1 cellular context compared by ENCODE assay signal in the genomic region with DNA sequence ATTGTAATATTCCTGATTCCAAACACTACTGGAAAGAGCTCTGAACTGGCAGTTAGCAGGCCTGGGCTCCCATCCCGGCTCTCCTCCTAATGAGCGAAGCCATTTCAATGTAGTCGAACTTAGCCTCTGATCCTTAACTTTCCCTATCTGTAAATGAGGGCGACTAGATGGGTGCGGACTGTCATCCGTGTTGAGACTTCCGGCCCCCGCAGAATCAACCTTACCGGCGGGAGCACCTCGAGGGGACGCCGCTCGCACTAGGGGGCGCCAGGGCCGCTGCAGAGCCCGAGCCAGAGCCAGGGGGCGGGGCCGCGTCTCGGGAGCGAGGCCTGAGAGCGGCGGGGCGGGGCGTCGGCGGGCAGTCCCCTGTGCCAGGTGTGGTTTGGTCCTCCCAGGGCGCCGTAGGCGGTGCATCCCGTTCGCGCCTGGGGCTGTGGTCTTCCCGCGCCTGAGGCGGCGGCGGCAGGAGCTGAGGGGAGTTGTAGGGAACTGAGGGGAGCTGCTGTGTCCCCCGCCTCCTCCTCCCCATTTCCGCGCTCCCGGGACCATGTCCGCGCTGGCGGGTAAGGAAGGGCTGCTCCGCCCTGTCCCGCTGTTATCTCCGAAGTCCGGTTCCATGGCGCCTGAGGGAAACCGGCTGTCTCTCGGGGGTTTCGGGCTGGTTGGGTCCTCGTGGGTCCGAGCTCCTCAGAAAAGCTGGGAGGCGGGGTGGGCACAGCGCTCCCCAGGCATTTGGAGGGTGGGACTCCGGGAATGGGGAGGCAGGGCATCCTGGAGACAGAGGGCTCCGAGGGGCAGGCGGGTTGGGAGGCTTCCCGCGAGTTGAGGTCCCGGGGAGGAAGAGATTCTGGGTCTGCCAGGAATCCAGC.
TF ChIP-seq lines count a peak whose summit lies in the region.

Gene LIMK2, plus strand, starts transcription at position 437 of the 869 bp plus-strand sequence. Its CDS starts 111 bp downstream, at position 548.

TF ChIP-seq in K562, 482 proteins besides CTCF, POLR2A, EP300 and RAD21 (continued from another document and continues in another):
- peak; percentile 30; the same call in 1 of the 2 replicates for TF ChIP-seq JUND (IDR thresholded peaks at IDR 0.05; ENCODE audit: borderline replicate concordance, low read depth, low read length)
- TF ChIP-seq JUND (tag; IDR thresholded peaks at IDR 0.05; ENCODE audit: borderline replicate concordance, low read depth, low read length) = no peak
- TF ChIP-seq TCFL5 (CRISPR knock-in tag; conservative IDR thresholded peaks at IDR 0.05) = no peak
- no peak for TF ChIP-seq ARID1B (IDR thresholded peaks at IDR 0.05)
- TF ChIP-seq TCF3 (CRISPR knock-in tag; IDR thresholded peaks at IDR 0.05) = peak; percentile 27; the same call in 1 of the 2 replicates
- no peak for TF ChIP-seq TFE3 (CRISPR knock-in tag; IDR thresholded peaks at IDR 0.05)
- TF ChIP-seq POLR3A (IDR thresholded peaks at IDR 0.05; ENCODE audit: borderline replicate concordance, extremely low read depth, insufficient read depth, insufficient read length) = no peak
- peak; percentile 83 for TF ChIP-seq VEZF1 (CRISPR knock-in tag; IDR thresholded peaks at IDR 0.05)
- peak; percentile 40 for TF ChIP-seq TBP (optimal IDR thresholded peaks at IDR 0.05; ENCODE audit: low read depth, low read length)
- TF ChIP-seq RFX5 (IDR thresholded peaks at IDR 0.05; ENCODE audit: low read depth, low read length) = no peak
- no peak for TF ChIP-seq HMG20A (CRISPR knock-in tag; conservative IDR thresholded peaks at IDR 0.05)
- TF ChIP-seq ZNF232 (CRISPR knock-in tag; IDR thresholded peaks at IDR 0.05) = no peak
- TF ChIP-seq ZFP36 (IDR thresholded peaks at IDR 0.05; ENCODE audit: low read depth, low read length, partially characterized antibody) = no peak
- TF ChIP-seq BCL6 (CRISPR knock-in tag; IDR thresholded peaks at IDR 0.05) = no peak
- no peak for TF ChIP-seq NR0B1 (IDR thresholded peaks at IDR 0.05; ENCODE audit: partially characterized antibody)
- TF ChIP-seq MAZ (CRISPR knock-in tag; conservative IDR thresholded peaks at IDR 0.05 in 1 of 2, IDR thresholded peaks at IDR 0.05 in 1 of 2) = peak; percentile 78 to 99
- TF ChIP-seq TARDBP (IDR thresholded peaks at IDR 0.05) = no peak
- no peak for TF ChIP-seq ZNF384 (IDR thresholded peaks at IDR 0.05; ENCODE audit: low read depth, low read length)
- TF ChIP-seq MAFG (tag; conservative IDR thresholded peaks at IDR 0.05) = no peak
- TF ChIP-seq ARNT (IDR thresholded peaks at IDR 0.05) = no peak
- TF ChIP-seq RB1 (IDR thresholded peaks at IDR 0.05; ENCODE audit: low read depth) = peak; percentile 72; the same call in 1 of the 2 replicates
- TF ChIP-seq XRCC5 (IDR thresholded peaks at IDR 0.05; ENCODE audit: low read depth, low read length) = peak; percentile 67; the same call in 1 of the 2 replicates
- no peak for TF ChIP-seq POLR3G (IDR thresholded peaks at IDR 0.05; ENCODE audit: extremely low read depth, insufficient read length, insufficient replicate concordance)
- TF ChIP-seq SRF (CRISPR knock-in tag; IDR thresholded peaks at IDR 0.05) = no peak
- TF ChIP-seq BACH1 (tag; IDR thresholded peaks at IDR 0.05) = no peak
- no peak for TF ChIP-seq NCOA6 (IDR thresholded peaks at IDR 0.05)
- TF ChIP-seq, protein P1, sequence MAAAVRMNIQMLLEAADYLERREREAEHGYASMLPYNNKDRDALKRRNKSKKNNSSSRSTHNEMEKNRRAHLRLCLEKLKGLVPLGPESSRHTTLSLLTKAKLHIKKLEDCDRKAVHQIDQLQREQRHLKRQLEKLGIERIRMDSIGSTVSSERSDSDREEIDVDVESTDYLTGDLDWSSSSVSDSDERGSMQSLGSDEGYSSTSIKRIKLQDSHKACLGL (CRISPR knock-in tag; IDR thresholded peaks at IDR 0.05; ENCODE audit: borderline replicate concordance, poor library complexity, severe bottlenecking) = no peak
- TF ChIP-seq, protein P2, sequence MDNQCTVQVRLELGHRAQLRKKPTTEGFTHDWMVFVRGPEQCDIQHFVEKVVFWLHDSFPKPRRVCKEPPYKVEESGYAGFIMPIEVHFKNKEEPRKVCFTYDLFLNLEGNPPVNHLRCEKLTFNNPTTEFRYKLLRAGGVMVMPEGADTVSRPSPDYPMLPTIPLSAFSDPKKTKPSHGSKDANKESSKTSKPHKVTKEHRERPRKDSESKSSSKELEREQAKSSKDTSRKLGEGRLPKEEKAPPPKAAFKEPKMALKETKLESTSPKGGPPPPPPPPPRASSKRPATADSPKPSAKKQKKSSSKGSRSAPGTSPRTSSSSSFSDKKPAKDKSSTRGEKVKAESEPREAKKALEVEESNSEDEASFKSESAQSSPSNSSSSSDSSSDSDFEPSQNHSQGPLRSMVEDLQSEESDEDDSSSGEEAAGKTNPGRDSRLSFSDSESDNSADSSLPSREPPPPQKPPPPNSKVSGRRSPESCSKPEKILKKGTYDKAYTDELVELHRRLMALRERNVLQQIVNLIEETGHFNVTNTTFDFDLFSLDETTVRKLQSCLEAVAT (IDR thresholded peaks at IDR 0.05) = no peak
- TF ChIP-seq DNMT1 (IDR thresholded peaks at IDR 0.05) = no peak
- 0 out of 4 replicates have a peak, but pooled peaks of 1 of the 2 experiments have one; percentile 21 for TF ChIP-seq HDAC1 (IDR thresholded peaks at IDR 0.05)
- TF ChIP-seq ZFP1 (CRISPR knock-in tag; IDR thresholded peaks at IDR 0.05) = no peak
- TF ChIP-seq ZNF778 (CRISPR knock-in tag; IDR thresholded peaks at IDR 0.05) = no peak
- no peak for TF ChIP-seq MYBL2 (IDR thresholded peaks at IDR 0.05; ENCODE audit: low read depth)
- TF ChIP-seq MYBL2 (CRISPR knock-in tag; IDR thresholded peaks at IDR 0.05; ENCODE audit: borderline replicate concordance) = no peak
- no peak for TF ChIP-seq HSF4 (CRISPR knock-in tag; IDR thresholded peaks at IDR 0.05; ENCODE audit: borderline replicate concordance)
- TF ChIP-seq CHD2 (IDR thresholded peaks at IDR 0.05; ENCODE audit: low read depth, low read length) = no peak
- no peak for TF ChIP-seq ZNF764 (CRISPR knock-in tag; IDR thresholded peaks at IDR 0.05; ENCODE audit: low read depth)
- no peak for TF ChIP-seq PHTF2 (CRISPR knock-in tag; IDR thresholded peaks at IDR 0.05)
- TF ChIP-seq ZNF586 (CRISPR knock-in tag; conservative IDR thresholded peaks at IDR 0.05) = no peak
- peak; percentile 43; the same call in 1 of the 2 replicates for TF ChIP-seq POLR2AphosphoS5 (IDR thresholded peaks at IDR 0.05; ENCODE audit: control insufficient read depth, insufficient read depth, low read depth, low read length)
- TF ChIP-seq ERF (CRISPR knock-in tag; IDR thresholded peaks at IDR 0.05) = no peak
- TF ChIP-seq PHF20 (IDR thresholded peaks at IDR 0.05; ENCODE audit: partially characterized antibody) = no peak
- TF ChIP-seq SIRT6 (IDR thresholded peaks at IDR 0.05; ENCODE audit: low read depth, low read length) = no peak
- no peak for TF ChIP-seq ATF6 (CRISPR knock-in tag; IDR thresholded peaks at IDR 0.05)
- TF ChIP-seq L3MBTL2 (IDR thresholded peaks at IDR 0.05) = 0 out of 2 replicates have a peak, but pooled peaks have one; percentile 22
- TF ChIP-seq E2F3 (CRISPR knock-in tag; IDR thresholded peaks at IDR 0.05) = peak; percentile 66; the same call in 1 of the 2 replicates
- no peak for TF ChIP-seq FOXJ2 (tag; IDR thresholded peaks at IDR 0.05)
- no peak for TF ChIP-seq SAFB2 (IDR thresholded peaks at IDR 0.05; ENCODE audit: borderline replicate concordance, low read depth, low read length, severe bottlenecking)
- no peak for TF ChIP-seq ZBTB5 (IDR thresholded peaks at IDR 0.05)
- no peak for TF ChIP-seq HDAC8 (tag; IDR thresholded peaks at IDR 0.05)
- no peak for TF ChIP-seq ETV6 (IDR thresholded peaks at IDR 0.05; ENCODE audit: borderline replicate concordance in 1 of 2, low read depth in 2 of 2, low read length in 1 of 2)
- no peak for TF ChIP-seq ETV6 (CRISPR knock-in tag; IDR thresholded peaks at IDR 0.05; ENCODE audit: borderline replicate concordance)
- TF ChIP-seq BRD4 (IDR thresholded peaks at IDR 0.05) = no peak
- TF ChIP-seq ZNF263 (CRISPR knock-in tag; IDR thresholded peaks at IDR 0.05; ENCODE audit: borderline replicate concordance) = peak; percentile 91
- no peak for TF ChIP-seq SPI1 (IDR thresholded peaks at IDR 0.05; ENCODE audit: borderline replicate concordance, low read depth, low read length)
- TF ChIP-seq RBFOX2 (IDR thresholded peaks at IDR 0.05; ENCODE audit: low read depth, low read length) = peak; percentile 74
- no peak for TF ChIP-seq ZNF274 (IDR thresholded peaks at IDR 0.05; ENCODE audit: borderline replicate concordance, low read depth, low read length)
- TF ChIP-seq ETS1 (conservative IDR thresholded peaks at IDR 0.05; ENCODE audit: control insufficient read depth, low read depth, low read length) = 0 out of 2 replicates have a peak, but pooled peaks have one; percentile 37
